15 cellular contexts compared by ENCODE assay signal in genomic region chr17:81383504-81384421, GRCh38. TPM values are rescaled to one million over a fixed set of nuclear protein-coding genes. Genes with fewer than 3 reads are reported as not detected.
A peak's percentile ranks its signal among the peaks of the same experiment; 100 is the strongest.
DNase-seq lines count a peak whose midpoint lies in the region; ATAC-seq and TF ChIP-seq lines count a peak whose summit lies in the region.
"Had no signal": no experiment of that assay in that cellular context is flagged by ENCODE, and none has a peak within 500 bp of the region (broad histone marks: within the 10 kb centered on the region; RNA-seq: fewer than 3 reads in every experiment).

No MANE protein-coding gene starts in this region.

- no peak overlapping the region for H3K4me3 Mint-ChIP-seq in activated CD4-positive, alpha-beta memory T cell treated with anti-CD3 and anti-CD28 coated beads, Interleukin-2, amount 10 ng/mL, durations not matched to agents 7 days and 5 days
- H3K4me3 Mint-ChIP-seq: B cell had no signal

- H3K27me3 ChIP-seq in left ventricle myocardium inferior (ENCODE audit: low read depth), result no peaks in the 10 kb centered on the region
- no peaks in the 10 kb centered on the region for H3K27me3 ChIP-seq in dorsolateral prefrontal cortex
- H3K27me3 ChIP-seq in mesenchymal stem cell (ENCODE audit: control insufficient read depth in 1 of 2, insufficient read depth in 1 of 2, low read length in 2 of 2), result peaks cover 11 to 12% of the 10 kb centered on the region in 2 experiments
- H3K27me3 ChIP-seq in upper lobe of right lung, result no peaks in the 10 kb centered on the region

- peak overlapping the region; percentile 18 for H2BK15ac ChIP-seq in mesenchymal stem cell (ENCODE audit: low read depth, poor library complexity, severe bottlenecking)

- H4K8ac ChIP-seq in mesenchymal stem cell (ENCODE audit: low read length), result no peak overlapping the region

- no peak overlapping the region for H3K9ac ChIP-seq in mesenchymal stem cell (ENCODE audit: low read length)

- no peak overlapping the region for H3K4me2 ChIP-seq in mesenchymal stem cell (ENCODE audit: low read length, poor library complexity, severe bottlenecking)

- no peak overlapping the region for H2BK5ac ChIP-seq in mesenchymal stem cell (ENCODE audit: low read depth, low read length, poor library complexity, severe bottlenecking)

- no peaks in the 10 kb centered on the region for H3K36me3 Mint-ChIP-seq in activated CD4-positive, alpha-beta memory T cell treated with anti-CD3 and anti-CD28 coated beads, Interleukin-2, amount 10 ng/mL, durations not matched to agents 7 days and 5 days (ENCODE audit: low read depth)

- no peak overlapping the region for H3K23ac ChIP-seq in mesenchymal stem cell (ENCODE audit: low read length in 2 of 2)

- H2AK5ac ChIP-seq in mesenchymal stem cell (ENCODE audit: low read length, severe bottlenecking), result no peak overlapping the region

- no peaks in the 10 kb centered on the region for H3K9me3 Mint-ChIP-seq in activated CD4-positive, alpha-beta memory T cell treated with anti-CD3 and anti-CD28 coated beads, Interleukin-2, amount 10 ng/mL, durations not matched to agents 7 days and 5 days

- POLR2A ChIA-PET in activated CD4-positive, alpha-beta memory T cell treated with anti-CD3 and anti-CD28 coated beads, Interleukin-2, amount 10 ng/mL, durations not matched to agents 7 days and 5 days (lab: Charles Lee), result no interaction called here

- DNase-seq in left ventricle myocardium inferior (no peak), cardiac septum (ENCODE audit: low spot score) (no peak), dorsolateral prefrontal cortex (no peak), mesenchymal stem cell (no peak), upper lobe of right lung (peak; percentile 58), ureter (ENCODE audit: low spot score) (no peak)
- no peak for DNase-seq in activated CD4-positive, alpha-beta memory T cell treated with anti-CD3 and anti-CD28 coated beads, Interleukin-2, amount 10 ng/mL, durations not matched to agents 7 days and 5 days
- DNase-seq: DMS79 treated with DMSO at 0.1 percent for 48 hours, KG1, NCI-H1930, NCI-H345, NCI-H524 treated with DMSO at 0.1 percent for 48 hours, PC-3 had no signal

- TF ChIP-seq CTCF in left ventricle myocardium inferior (IDR thresholded peaks at IDR 0.05; ENCODE audit: borderline replicate concordance) (no peak), dorsolateral prefrontal cortex (IDR thresholded peaks at IDR 0.05 in 54 of 56, conservative IDR thresholded peaks at IDR 0.05 in 2 of 56; ENCODE audit: low read depth in 1 of 56, partially characterized antibody in 56 of 56) (no peak), upper lobe of right lung (IDR thresholded peaks at IDR 0.05) (no peak)

- peak overlapping the region; percentile 53 for H4K91ac ChIP-seq in mesenchymal stem cell (ENCODE audit: low read length)

- no peak overlapping the region for H3K27ac Mint-ChIP-seq in activated CD4-positive, alpha-beta memory T cell treated with anti-CD3 and anti-CD28 coated beads, Interleukin-2, amount 10 ng/mL, durations not matched to agents 7 days and 5 days
- H3K27ac Mint-ChIP-seq: B cell had no signal

- no peak overlapping the region for H3K14ac ChIP-seq in mesenchymal stem cell (ENCODE audit: low read length in 2 of 2)

- H3K4me1 Mint-ChIP-seq in activated CD4-positive, alpha-beta memory T cell treated with anti-CD3 and anti-CD28 coated beads, Interleukin-2, amount 10 ng/mL, durations not matched to agents 7 days and 5 days, result no peaks in the 10 kb centered on the region
- H3K4me1 Mint-ChIP-seq: B cell had no signal

- no peak overlapping the region for H2BK120ac ChIP-seq in mesenchymal stem cell (ENCODE audit: low read depth, low read length)

- CTCF ChIA-PET in activated CD4-positive, alpha-beta memory T cell treated with anti-CD3 and anti-CD28 coated beads, Interleukin-2, amount 10 ng/mL, durations not matched to agents 7 days and 5 days (lab: Charles Lee), result no interaction called here

- H3K27ac ChIP-seq in left ventricle myocardium inferior (replicated peaks), result peak overlapping the region; percentile 12
- peak overlapping the region; percentile 77 to 100 (median 99) for H3K27ac ChIP-seq in dorsolateral prefrontal cortex
- no peak overlapping the region for H3K27ac ChIP-seq in mesenchymal stem cell (ENCODE audit: low read length, poor library complexity, severe bottlenecking)
- H3K27ac ChIP-seq in upper lobe of right lung, result no peak overlapping the region

- H3K18ac ChIP-seq in mesenchymal stem cell (ENCODE audit: low read depth in 1 of 2, low read length in 2 of 2), result no peak overlapping the region

- H3K9me3 ChIP-seq in left ventricle myocardium inferior (replicated peaks) (no peaks in the 10 kb centered on the region), mesenchymal stem cell (ENCODE audit: control insufficient read depth, low read length) (no peaks in the 10 kb centered on the region), upper lobe of right lung (no peaks in the 10 kb centered on the region)

- H3K36me3 ChIP-seq in left ventricle myocardium inferior (no peaks in the 10 kb centered on the region), mesenchymal stem cell (ENCODE audit: control insufficient read depth in 1 of 2, insufficient read depth in 2 of 2, low read depth in 1 of 2, low read length in 2 of 2) (no peaks in the 10 kb centered on the region), upper lobe of right lung (no peaks in the 10 kb centered on the region)

- no peak for ATAC-seq in upper lobe of right lung
- no peak for ATAC-seq in GM18519 (IDR thresholded peaks at IDR 0.05; ENCODE audit: low FRiP score, unreplicated experiment)
- ATAC-seq: PC-3 had no signal

- H2BK12ac ChIP-seq in mesenchymal stem cell (ENCODE audit: low read length in 2 of 2), result peak overlapping the region in 1 of 2 experiments; percentile 24

- H3K4ac ChIP-seq in mesenchymal stem cell (ENCODE audit: low read depth in 1 of 2, low read length in 2 of 2), result no peak overlapping the region

- intact Hi-C loops in left ventricle myocardium inferior (cut with micrococcal nuclease), result no loop called here
- intact Hi-C loops in cardiac septum (cut with DNase I), result no loop called here
- intact Hi-C loops in dorsolateral prefrontal cortex (cut with DNase I), result no loop called here
- intact Hi-C loops in upper lobe of right lung (cut with DNase I), result no loop called here

- H3K4me3 ChIP-seq in left ventricle myocardium inferior (no peak overlapping the region), dorsolateral prefrontal cortex (peak overlapping the region; percentile 19 to 91 (median 54)), mesenchymal stem cell (ENCODE audit: insufficient read depth in 1 of 2, low read depth in 1 of 2, low read length in 2 of 2) (peak overlapping the region in 1 of 2 experiments; percentile 3), upper lobe of right lung (no peak overlapping the region)

- H3K27me3 Mint-ChIP-seq in activated CD4-positive, alpha-beta memory T cell treated with anti-CD3 and anti-CD28 coated beads, Interleukin-2, amount 10 ng/mL, durations not matched to agents 7 days and 5 days, result peaks cover 28% of the 10 kb centered on the region

- H3K4me1 ChIP-seq in left ventricle myocardium inferior, result peaks cover 32% of the 10 kb centered on the region
- peaks cover 21% of the 10 kb centered on the region for H3K4me1 ChIP-seq in mesenchymal stem cell (ENCODE audit: control insufficient read depth, insufficient read depth, low read depth, low read length)
- H3K4me1 ChIP-seq in upper lobe of right lung, result peaks cover 19% of the 10 kb centered on the region

- H3K79me1 ChIP-seq in mesenchymal stem cell (replicated peaks; ENCODE audit: low read length, poor library complexity, severe bottlenecking), result peaks cover 8% of the 10 kb centered on the region

- no peak overlapping the region for H2AFZ ChIP-seq in mesenchymal stem cell (ENCODE audit: low read depth, low read length)

- WGBS in mesenchymal stem cell, result 93% methylated on average over 32 of the region's 32 CpGs

RNA-seq across cellular contexts. Expression of gene BAHCC1, which starts 11.5 kb away (rescaled TPM):
- total RNA-seq in left ventricle myocardium inferior, result 7.3 TPM
- total RNA-seq in cardiac septum, result 13.5 TPM
- total RNA-seq in dorsolateral prefrontal cortex, result 10 to 100 TPM; 25.1 to 66.1 (median 38.0) TPM
- polyA plus RNA-seq in mesenchymal stem cell (2013, experiment 1 of 2), result 8.3 TPM
- polyA plus RNA-seq in mesenchymal stem cell (2013, experiment 2 of 2), result 8.6 TPM
- 23.3 TPM for total RNA-seq in upper lobe of right lung
- under 1 TPM; 0.15 to 0.18 TPM for total RNA-seq in activated CD4-positive, alpha-beta memory T cell treated with anti-CD3 and anti-CD28 coated beads, Interleukin-2, amount 10 ng/mL, durations not matched to agents 7 days and 5 days
- 23.7 TPM for total RNA-seq in ureter

Comparison
In these comparisons a context has a peak if more than half of its experiments do, and no peak if none do; other contexts are left out.
1. H3K27ac ChIP-seq: peak in left ventricle myocardium inferior (single experiment) and dorsolateral prefrontal cortex (59 of 59); none in mesenchymal stem cell (single experiment) and upper lobe of right lung (single experiment).
2. H3K4me3 ChIP-seq: peak in dorsolateral prefrontal cortex (59 of 59); none in left ventricle myocardium inferior (single experiment) and upper lobe of right lung (single experiment).